ENCODE assay signal across 19 cellular contexts in the genomic region with DNA sequence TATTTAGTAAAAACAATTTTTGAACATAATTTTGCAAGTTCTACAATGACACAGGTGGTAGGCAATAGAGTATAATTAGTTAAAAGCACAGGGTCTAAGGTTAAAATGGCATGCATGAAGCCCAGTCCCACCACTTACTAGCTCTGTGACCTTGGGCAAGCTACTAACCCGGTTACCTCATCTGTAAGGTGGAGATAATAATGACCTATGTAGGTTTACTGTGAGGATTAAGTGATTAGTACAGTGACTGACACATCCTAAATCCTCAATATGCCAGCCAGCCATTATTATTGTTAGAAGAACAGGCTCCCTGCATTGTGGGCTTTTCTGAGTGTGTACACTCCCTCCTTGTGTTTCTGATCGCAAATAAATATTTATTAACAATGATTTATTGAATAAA.
"Had no signal": no experiment of that assay in that cellular context is flagged by ENCODE, and none has a peak within 500 bp of the region (broad histone marks: within the 10 kb centered on the region; RNA-seq: fewer than 3 reads in every experiment).

No MANE protein-coding gene starts in this region.

- H3K9me3 Mint-ChIP-seq: effector memory CD8-positive, alpha-beta T cell; natural killer cell treated with Interleukin-12 subunit alpha and Interleukin-12 subunit beta and Interleukin-15 and Interleukin-18, amount 100 ng/mL, for 72 hours; neural progenitor cell had no signal

- FAIRE-seq: urothelium cell line had no signal

- ATAC-seq: effector memory CD8-positive, alpha-beta T cell; left colon; left ventricle myocardium superior; natural killer cell treated with Interleukin-12 subunit alpha and Interleukin-12 subunit beta and Interleukin-15 and Interleukin-18, amount 100 ng/mL, for 72 hours; right cardiac atrium had no signal

- H3K27ac ChIP-seq: neural progenitor cell, ovary had no signal

- H3K27me3 ChIP-seq: neural progenitor cell, ovary had no signal

- H3K4me3 ChIP-seq: lung, neural progenitor cell, ovary, smooth muscle cell had no signal

- H3K27me3 Mint-ChIP-seq: effector memory CD8-positive, alpha-beta T cell; natural killer cell treated with Interleukin-12 subunit alpha and Interleukin-12 subunit beta and Interleukin-15 and Interleukin-18, amount 100 ng/mL, for 72 hours had no signal

- H3K9me3 ChIP-seq: ovary had no signal

- DNase-seq: effector memory CD8-positive, alpha-beta T cell; foreskin melanocyte; head of caudate nucleus; hippocampal formation; left colon; left ventricle myocardium superior; mesenchymal stem cell; midbrain; nucleus accumbens; ovary; right cardiac atrium; stimulated activated CD4-positive, alpha-beta T cell treated with anti-CD3 and anti-CD28 coated beads, Interleukin-2, amount 100 ng/mL, for 48 hours; stimulated activated naive CD4-positive, alpha-beta T cell treated with Interleukin-2 at 50 U/mL for 16 hours; trophoblast cell had no signal

- H3K36me3 ChIP-seq: neural progenitor cell, ovary had no signal

- H3K9ac ChIP-seq: neural progenitor cell had no signal

- H3K36me3 Mint-ChIP-seq: neural progenitor cell had no signal

- H3K4me3 Mint-ChIP-seq: effector memory CD8-positive, alpha-beta T cell; natural killer cell treated with Interleukin-12 subunit alpha and Interleukin-12 subunit beta and Interleukin-15 and Interleukin-18, amount 100 ng/mL, for 72 hours; neural progenitor cell had no signal

- H3K27ac Mint-ChIP-seq: neural progenitor cell had no signal
